In the genomic region with DNA sequence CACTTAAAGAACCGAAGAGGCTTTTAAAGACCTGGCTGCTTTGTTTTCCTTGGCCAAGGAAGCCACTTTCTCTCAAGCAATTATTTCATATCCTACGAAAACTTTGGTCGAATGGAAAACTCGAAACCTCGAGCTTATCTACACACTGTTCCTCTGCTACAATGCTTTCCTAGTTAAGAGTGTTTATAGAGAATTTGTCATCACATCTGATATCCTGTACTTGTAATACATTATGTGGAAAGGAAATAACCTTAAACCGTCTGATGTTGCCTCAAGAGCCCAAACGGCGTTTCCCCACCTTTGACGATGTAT, we compare ENCODE assay signal across 27 cellular contexts. TPM values are rescaled to one million over a fixed set of nuclear protein-coding genes. Genes with fewer than 3 reads are reported as not detected.
DNase-seq lines count a peak whose midpoint lies in the region; ATAC-seq and TF ChIP-seq lines count a peak whose summit lies in the region.
"Had no signal": no experiment of that assay in that cellular context is flagged by ENCODE, and none has a peak within 500 bp of the region (broad histone marks: within the 10 kb centered on the region; RNA-seq: fewer than 3 reads in every experiment).

No MANE protein-coding gene starts in this region.

- peak overlapping the region; percentile 62 for H3K4me3 ChIP-seq in GM23338
- no peak overlapping the region for H3K4me3 ChIP-seq in PC-3 (ENCODE audit: low read length)
- peak overlapping the region; percentile 39 for H3K4me3 ChIP-seq in iPS-15b (ENCODE audit: low read depth, low read length)
- no peak overlapping the region for H3K4me3 ChIP-seq in WERI-Rb-1 (ENCODE audit: low read depth, low read length)

- H3K4me1 ChIP-seq in GM23338 (ENCODE audit: insufficient read depth) (peaks cover 85% of the 10 kb centered on the region), PC-3 (ENCODE audit: insufficient read depth, low read length) (no peaks in the 10 kb centered on the region), iPS-15b (ENCODE audit: control insufficient read depth, insufficient read depth, low read length) (peaks cover 9% of the 10 kb centered on the region)

- BruUV-seq in PC-3 (replicated peaks; lab: Mats Ljungman, UMichigan), result no TSS peak

- H3K36me3 Mint-ChIP-seq in GM23338 (ENCODE audit: low read depth), result no peaks in the 10 kb centered on the region
- H3K36me3 Mint-ChIP-seq: CD8-positive, alpha-beta T cell had no signal

- no peak for TF ChIP-seq CTCF in GM23338 (conservative IDR thresholded peaks at IDR 0.05; ENCODE audit: low read depth in 2 of 2)
- TF ChIP-seq CTCF in PC-3 (conservative IDR thresholded peaks at IDR 0.05; ENCODE audit: low read depth, low read length), result no peak
- no peak for TF ChIP-seq CTCF in WERI-Rb-1 (IDR thresholded peaks at IDR 0.05; ENCODE audit: low read depth, low read length)

- peaks cover 12% of the 10 kb centered on the region; the same call in 1 of the 2 replicates for H4K20me1 ChIP-seq in GM23338 (replicated peaks; ENCODE audit: insufficient read depth)
- no peaks in the 10 kb centered on the region for H4K20me1 ChIP-seq in PC-3 (ENCODE audit: low read length)

- H3K79me2 ChIP-seq in GM23338 (replicated peaks; ENCODE audit: insufficient read depth) (no peaks in the 10 kb centered on the region), PC-3 (ENCODE audit: low read length) (no peaks in the 10 kb centered on the region)

- H3K4me1 Mint-ChIP-seq in GM23338, result peaks cover 72% of the 10 kb centered on the region

- H3K27ac ChIP-seq in GM23338 (ENCODE audit: low read depth) (no peak overlapping the region), PC-3 (ENCODE audit: low read length) (no peak overlapping the region), WERI-Rb-1 (no peak overlapping the region)
- H3K27ac ChIP-seq: HL-60, KMS-11 had no signal

- ATAC-seq in GM23338 (no peak), PC-3 (0 out of 2 replicates have a peak, but pooled peaks have one; percentile 21), Right ventricle myocardium inferior (no peak), HG03354 (IDR thresholded peaks at IDR 0.05; ENCODE audit: poor library complexity, severe bottlenecking, unreplicated experiment) (no peak)
- ATAC-seq: CD8-positive, alpha-beta T cell had no signal

- H3K4me2 ChIP-seq in GM23338 (peak overlapping the region; percentile 87), PC-3 (ENCODE audit: low read length) (no peak overlapping the region)
- H3K4me2 ChIP-seq: KMS-11 had no signal

- peaks cover 29% of the 10 kb centered on the region for H3F3A ChIP-seq in GM23338 (replicated peaks; ENCODE audit: low read depth)
- H3F3A ChIP-seq in PC-3 (ENCODE audit: low read length, unreplicated experiment), result no peaks in the 10 kb centered on the region

- no peaks in the 10 kb centered on the region; the same call in 1 of the 3 replicates for H3K9me3 Mint-ChIP-seq in GM23338
- H3K9me3 Mint-ChIP-seq: CD8-positive, alpha-beta T cell had no signal

- peaks cover 98% of the 10 kb centered on the region for H3K27me3 Mint-ChIP-seq in GM23338 (ENCODE audit: insufficient read depth, low read depth, poor library complexity)

- no peak overlapping the region for H3K27ac Mint-ChIP-seq in GM23338
- H3K27ac Mint-ChIP-seq: CD8-positive, alpha-beta T cell had no signal

- DNase-seq in GM23338 (ENCODE audit: low spot score) (no peak), PC-3 (peak; percentile 5), retina (peak; percentile 56), Right ventricle myocardium inferior (ENCODE audit: missing footprints) (no peak), WERI-Rb-1 (no peak)
- no peak for DNase-seq in activated CD4-positive, CD25-positive, alpha-beta regulatory T cell (lab: John Stamatoyannopoulos, UW)
- DNase-seq: AML-193; C1 segment of cervical spinal cord; CD8-positive, alpha-beta T cell; DND-41; GOT3; MV-4-11; NCI-H1105 treated with DMSO at 0.1 percent for 48 hours; NCI-H2029 treated with DMSO at 0.1 percent for 48 hours; NCI-H226; NCI-H524; NCI-H82; SHP77; SW 1271 had no signal

- H3K9me3 ChIP-seq in PC-3 (ENCODE audit: low read length) (no peaks in the 10 kb centered on the region), iPS-15b (ENCODE audit: control insufficient read depth, insufficient read depth, low read length) (no peaks in the 10 kb centered on the region), WERI-Rb-1 (ENCODE audit: severe bottlenecking) (no peaks in the 10 kb centered on the region)

- H2AFZ ChIP-seq in GM23338, result no peak overlapping the region
- H2AFZ ChIP-seq in PC-3 (ENCODE audit: low read length), result no peak overlapping the region

- POLR2A ChIA-PET in PC-3 (lab: Charles Lee; ENCODE audit: unreplicated experiment), result no interaction called here

- H3K36me3 ChIP-seq in GM23338 (ENCODE audit: insufficient read depth), result no peaks in the 10 kb centered on the region
- H3K36me3 ChIP-seq in PC-3 (ENCODE audit: low read depth, low read length), result no peaks in the 10 kb centered on the region
- no peaks in the 10 kb centered on the region for H3K36me3 ChIP-seq in iPS-15b (ENCODE audit: control insufficient read depth, insufficient read depth, low read length)
- H3K36me3 ChIP-seq in WERI-Rb-1, result no peaks in the 10 kb centered on the region

- CTCF ChIA-PET in PC-3 (lab: Charles Lee), result no interaction called here

- no peaks in the 10 kb centered on the region for H3K9me2 ChIP-seq in GM23338 (ENCODE audit: insufficient read depth)
- H3K9me2 ChIP-seq in PC-3 (replicated peaks; ENCODE audit: low read length), result no peaks in the 10 kb centered on the region

- H3K4me3 Mint-ChIP-seq in GM23338, result peak overlapping the region; percentile 59
- H3K4me3 Mint-ChIP-seq: CD8-positive, alpha-beta T cell had no signal

- H3K27me3 ChIP-seq in GM23338 (ENCODE audit: insufficient read depth), result peaks cover 100% of the 10 kb centered on the region
- H3K27me3 ChIP-seq in PC-3 (ENCODE audit: low read length), result peaks cover 67% of the 10 kb centered on the region
- peaks cover 99% of the 10 kb centered on the region for H3K27me3 ChIP-seq in iPS-15b (ENCODE audit: control insufficient read depth, insufficient read depth, low read length)
- H3K27me3 ChIP-seq in WERI-Rb-1 (ENCODE audit: insufficient read depth, low read depth, severe bottlenecking), result peaks cover 3% of the 10 kb centered on the region

- H3K9ac ChIP-seq in PC-3 (ENCODE audit: low read length) (no peak overlapping the region), iPS-15b (ENCODE audit: low read depth, low read length) (no peak overlapping the region)
- H3K9ac ChIP-seq: KMS-11 had no signal

- intact Hi-C loops in PC-3 (cut with micrococcal nuclease) (no loop called here), Right ventricle myocardium inferior (cut with DNase I) (no loop called here)

TF ChIP-seq in GM23338, 12 proteins besides CTCF, POLR2A, EP300 and RAD21 (continues in another document):
- no peak for TF ChIP-seq EZH2phosphoT487 (IDR thresholded peaks at IDR 0.05; ENCODE audit: unreplicated experiment)
- TF ChIP-seq STAT1 (IDR thresholded peaks at IDR 0.05; ENCODE audit: unreplicated experiment), result no peak
- TF ChIP-seq, protein P1, sequence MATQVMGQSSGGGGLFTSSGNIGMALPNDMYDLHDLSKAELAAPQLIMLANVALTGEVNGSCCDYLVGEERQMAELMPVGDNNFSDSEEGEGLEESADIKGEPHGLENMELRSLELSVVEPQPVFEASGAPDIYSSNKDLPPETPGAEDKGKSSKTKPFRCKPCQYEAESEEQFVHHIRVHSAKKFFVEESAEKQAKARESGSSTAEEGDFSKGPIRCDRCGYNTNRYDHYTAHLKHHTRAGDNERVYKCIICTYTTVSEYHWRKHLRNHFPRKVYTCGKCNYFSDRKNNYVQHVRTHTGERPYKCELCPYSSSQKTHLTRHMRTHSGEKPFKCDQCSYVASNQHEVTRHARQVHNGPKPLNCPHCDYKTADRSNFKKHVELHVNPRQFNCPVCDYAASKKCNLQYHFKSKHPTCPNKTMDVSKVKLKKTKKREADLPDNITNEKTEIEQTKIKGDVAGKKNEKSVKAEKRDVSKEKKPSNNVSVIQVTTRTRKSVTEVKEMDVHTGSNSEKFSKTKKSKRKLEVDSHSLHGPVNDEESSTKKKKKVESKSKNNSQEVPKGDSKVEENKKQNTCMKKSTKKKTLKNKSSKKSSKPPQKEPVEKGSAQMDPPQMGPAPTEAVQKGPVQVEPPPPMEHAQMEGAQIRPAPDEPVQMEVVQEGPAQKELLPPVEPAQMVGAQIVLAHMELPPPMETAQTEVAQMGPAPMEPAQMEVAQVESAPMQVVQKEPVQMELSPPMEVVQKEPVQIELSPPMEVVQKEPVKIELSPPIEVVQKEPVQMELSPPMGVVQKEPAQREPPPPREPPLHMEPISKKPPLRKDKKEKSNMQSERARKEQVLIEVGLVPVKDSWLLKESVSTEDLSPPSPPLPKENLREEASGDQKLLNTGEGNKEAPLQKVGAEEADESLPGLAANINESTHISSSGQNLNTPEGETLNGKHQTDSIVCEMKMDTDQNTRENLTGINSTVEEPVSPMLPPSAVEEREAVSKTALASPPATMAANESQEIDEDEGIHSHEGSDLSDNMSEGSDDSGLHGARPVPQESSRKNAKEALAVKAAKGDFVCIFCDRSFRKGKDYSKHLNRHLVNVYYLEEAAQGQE (IDR thresholded peaks at IDR 0.05; ENCODE audit: unreplicated experiment), result no peak
- TF ChIP-seq POLR2AphosphoS5 (IDR thresholded peaks at IDR 0.05; ENCODE audit: low read depth), result no peak
- TF ChIP-seq EZH2 (IDR thresholded peaks at IDR 0.05; ENCODE audit: low read depth, unreplicated experiment), result no peak

RNA-seq across cellular contexts. Expression of gene TFAP2B, which starts 28.1 kb away (rescaled TPM):
- total RNA-seq in GM23338 (2014; rRNA removed; shearing (Covaris generic)), result not detected in 2 replicates
- polyA plus RNA-seq in GM23338 (2016; fragmentation: Nextera tagmentation; extraction: Ambion mirVana), result not detected in 2 replicates
- total RNA-seq in PC-3 (2014; rRNA removed) (not detected in 2 replicates), Right ventricle myocardium inferior (0.03 TPM)
- total RNA-seq: A172; CD8-positive, alpha-beta T cell; G401; HT-29 had no signal
- polyA plus RNA-seq: AG04450 had no signal

Comparison
In these comparisons a context has a peak if more than half of its experiments do, and no peak if none do; other contexts are left out.
1. DNase-seq: peak in PC-3 (single experiment) and retina (single experiment); none in GM23338 (single experiment), Right ventricle myocardium inferior (single experiment), WERI-Rb-1 (single experiment) and activated CD4-positive, CD25-positive, alpha-beta regulatory T cell (0 of 4).
2. H3K4me3 ChIP-seq: peak in GM23338 (single experiment) and iPS-15b (single experiment); none in PC-3 (single experiment) and WERI-Rb-1 (single experiment).